Comparison of ENCODE assay signal across 25 cellular contexts in the genomic region with DNA sequence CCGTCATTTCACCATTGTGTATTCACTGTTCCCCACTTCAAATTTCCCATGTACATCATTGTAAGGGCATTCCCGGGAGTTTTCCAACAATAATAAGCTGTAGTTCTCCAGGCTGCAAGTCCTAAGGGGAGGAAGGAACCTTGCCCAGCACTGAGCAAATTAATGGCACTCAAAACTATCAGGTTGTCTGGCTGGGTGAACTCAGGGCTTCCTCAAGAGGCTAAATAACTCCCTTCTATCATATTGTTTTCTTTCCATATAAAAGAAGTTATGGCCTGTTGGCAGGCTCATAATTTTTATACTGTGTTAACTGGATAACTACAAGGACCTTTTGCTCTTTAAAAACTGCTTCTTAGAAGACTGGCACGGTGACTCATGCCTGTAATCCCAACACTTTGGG.
"Had no signal": no experiment of that assay in that cellular context is flagged by ENCODE, and none has a peak within 500 bp of the region (broad histone marks: within the 10 kb centered on the region; RNA-seq: fewer than 3 reads in every experiment).

No MANE protein-coding gene starts in this region.

- H3K36me3 Mint-ChIP-seq: activated naive CD4-positive, alpha-beta T cell treated with anti-CD3 and anti-CD28 coated beads, Interleukin-2, amount 10 ng/mL, durations not matched to agents 7 days and 5 days; natural killer cell treated with Interleukin-12 subunit alpha and Interleukin-12 subunit beta and Interleukin-15 and Interleukin-18, amount 100 ng/mL, for 72 hours had no signal

- H3K4me3 ChIP-seq: cardiac muscle cell, ovary, prostate gland, thyroid gland had no signal

- H3K4me3 Mint-ChIP-seq: activated CD4-positive, alpha-beta memory T cell treated with anti-CD3 and anti-CD28 coated beads, Interleukin-2, amount 10 ng/mL, durations not matched to agents 7 days and 5 days; activated CD4-positive, alpha-beta T cell treated with anti-CD3 and anti-CD28 coated beads, Interleukin-2, amount 10 ng/mL, durations not matched to agents 24 days and 14 days; activated naive CD4-positive, alpha-beta T cell treated with anti-CD3 and anti-CD28 coated beads, Interleukin-2, amount 10 ng/mL, durations not matched to agents 7 days and 5 days; dendritic cell treated with granulocyte-macrophage colony-stimulating factor and Interleukin-4, amounts not matched to agents 40 ng/mL and 50 ng/mL, for 4 days; natural killer cell treated with Interleukin-12 subunit alpha and Interleukin-12 subunit beta and Interleukin-15 and Interleukin-18, amount 100 ng/mL, for 72 hours had no signal

- H3K9me3 ChIP-seq: neutrophil, ovary, prostate gland, thyroid gland had no signal

- H3K27ac Mint-ChIP-seq: activated CD4-positive, alpha-beta memory T cell treated with anti-CD3 and anti-CD28 coated beads, Interleukin-2, amount 10 ng/mL, durations not matched to agents 7 days and 5 days; activated CD4-positive, alpha-beta T cell treated with anti-CD3 and anti-CD28 coated beads, Interleukin-2, amount 10 ng/mL, durations not matched to agents 24 days and 14 days; activated naive CD4-positive, alpha-beta T cell treated with anti-CD3 and anti-CD28 coated beads, Interleukin-2, amount 10 ng/mL, durations not matched to agents 7 days and 5 days; dendritic cell treated with granulocyte-macrophage colony-stimulating factor and Interleukin-4, amounts not matched to agents 40 ng/mL and 50 ng/mL, for 4 days; natural killer cell treated with Interleukin-12 subunit alpha and Interleukin-12 subunit beta and Interleukin-15 and Interleukin-18, amount 100 ng/mL, for 72 hours had no signal

- H3K9me3 Mint-ChIP-seq: activated CD4-positive, alpha-beta T cell treated with anti-CD3 and anti-CD28 coated beads, Interleukin-2, amount 10 ng/mL, durations not matched to agents 24 days and 14 days; activated naive CD4-positive, alpha-beta T cell treated with anti-CD3 and anti-CD28 coated beads, Interleukin-2, amount 10 ng/mL, durations not matched to agents 7 days and 5 days; natural killer cell treated with Interleukin-12 subunit alpha and Interleukin-12 subunit beta and Interleukin-15 and Interleukin-18, amount 100 ng/mL, for 72 hours had no signal

- ATAC-seq: activated CD4-positive, CD25-positive, alpha-beta regulatory T cell treated with anti-CD3 and anti-CD28 coated beads, Interleukin-2, amount 50 U/mL, for 24 hours; natural killer cell treated with Interleukin-12 subunit alpha and Interleukin-12 subunit beta and Interleukin-15 and Interleukin-18, amount 100 ng/mL, for 72 hours; stimulated activated naive CD8-positive, alpha-beta T cell treated with anti-CD3 and anti-CD28 coated beads, Interleukin-15, Interleukin-2, amounts not matched to agents 100 U/mL and 50 U/mL, for 24 hours had no signal

- H3K4me1 ChIP-seq: prostate gland had no signal

- DNase-seq: activated CD4-positive, alpha-beta memory T cell treated with anti-CD3 and anti-CD28 coated beads, Interleukin-2, amount 10 ng/mL, durations not matched to agents 7 days and 5 days; activated CD4-positive, alpha-beta T cell treated with anti-CD3 and anti-CD28 coated beads, Interleukin-2, amount 10 ng/mL, durations not matched to agents 24 days and 14 days; activated effector memory CD4-positive, alpha-beta T cell treated with anti-CD3 and anti-CD28 coated beads, Interleukin-2, amount 50 U/mL, for 16 hours; activated naive CD4-positive, alpha-beta T cell treated with anti-CD3 and anti-CD28 coated beads, Interleukin-2, amount 10 ng/mL, durations not matched to agents 7 days and 5 days; amygdala; effector CD4-positive, alpha-beta T cell; glutamatergic neuron; hippocampal formation; kidney glomerular epithelial cell; left ventricle myocardium superior; mammary epithelial cell; midbrain; ovary; stimulated activated CD4-positive, alpha-beta T cell treated with anti-CD3 and anti-CD28 coated beads, Interleukin-4, amount 100 ng/mL, for 4 hours; stimulated activated naive CD8-positive, alpha-beta T cell treated with anti-CD3 and anti-CD28 coated beads, Interleukin-15, Interleukin-2, amounts not matched to agents 100 U/mL and 50 U/mL, for 24 hours; substantia nigra; T-helper 2 cell; thyroid gland had no signal

- H3K36me3 ChIP-seq: cardiac muscle cell, neutrophil, ovary, prostate gland, thyroid gland had no signal

- H3K4me1 Mint-ChIP-seq: activated CD4-positive, alpha-beta memory T cell treated with anti-CD3 and anti-CD28 coated beads, Interleukin-2, amount 10 ng/mL, durations not matched to agents 7 days and 5 days; activated CD4-positive, alpha-beta T cell treated with anti-CD3 and anti-CD28 coated beads, Interleukin-2, amount 10 ng/mL, durations not matched to agents 24 days and 14 days; activated naive CD4-positive, alpha-beta T cell treated with anti-CD3 and anti-CD28 coated beads, Interleukin-2, amount 10 ng/mL, durations not matched to agents 7 days and 5 days had no signal

- H3K27me3 Mint-ChIP-seq: activated CD4-positive, alpha-beta T cell treated with anti-CD3 and anti-CD28 coated beads, Interleukin-2, amount 10 ng/mL, durations not matched to agents 24 days and 14 days; activated naive CD4-positive, alpha-beta T cell treated with anti-CD3 and anti-CD28 coated beads, Interleukin-2, amount 10 ng/mL, durations not matched to agents 7 days and 5 days; dendritic cell treated with granulocyte-macrophage colony-stimulating factor and Interleukin-4, amounts not matched to agents 40 ng/mL and 50 ng/mL, for 4 days had no signal

- H3K27ac ChIP-seq: cardiac muscle cell, neutrophil, ovary, prostate gland, thyroid gland, VCaP had no signal
